ENCODE assay signal across 15 cellular contexts in the genomic region with DNA sequence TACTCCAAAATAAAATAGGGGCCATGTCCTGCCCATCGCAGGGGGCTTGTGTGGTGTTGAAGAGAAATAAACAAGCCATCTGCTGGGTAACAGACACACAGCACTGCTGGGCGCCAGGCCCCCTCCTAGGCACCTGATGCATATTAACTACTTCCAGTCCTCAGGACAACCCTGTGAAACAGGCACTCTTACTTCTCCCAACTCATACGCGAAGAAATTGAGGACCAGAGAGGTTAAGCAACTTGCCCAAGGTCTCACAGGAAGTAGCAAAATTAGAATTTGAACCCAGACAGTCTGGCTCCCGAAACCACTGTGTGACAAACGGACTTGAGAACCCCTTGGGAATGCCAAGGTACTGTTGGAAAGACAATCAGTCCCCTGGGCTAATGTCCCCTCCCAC. TPM values are rescaled to one million over a fixed set of nuclear protein-coding genes. Genes with fewer than 3 reads are reported as not detected.
DNase-seq lines count a peak whose midpoint lies in the region; ATAC-seq and TF ChIP-seq lines count a peak whose summit lies in the region.
"Had no signal": no experiment of that assay in that cellular context is flagged by ENCODE, and none has a peak within 500 bp of the region (broad histone marks: within the 10 kb centered on the region; RNA-seq: fewer than 3 reads in every experiment).

No MANE protein-coding gene starts in this region.

- no peaks in the 10 kb centered on the region for H3K9me3 ChIP-seq in NT2/D1 (ENCODE audit: insufficient read depth, low read length)
- H3K9me3 ChIP-seq: HAP-1, SJCRH30 had no signal

- H3K27ac Mint-ChIP-seq in glutamatergic neuron (ENCODE audit: unreplicated experiment) = peak overlapping the region; percentile 88

- H3K4me3 ChIP-seq in H7 (ENCODE audit: insufficient read depth, low read depth, low read length) (no peak overlapping the region), NT2/D1 (ENCODE audit: insufficient read length, low read depth) (no peak overlapping the region)
- H3K4me3 ChIP-seq: HAP-1, SJCRH30 had no signal

- ATAC-seq in HG03565 (IDR thresholded peaks at IDR 0.05; ENCODE audit: unreplicated experiment) = no peak
- ATAC-seq: CD8-positive, alpha-beta T cell had no signal

- H3K36me3 Mint-ChIP-seq in glutamatergic neuron (ENCODE audit: unreplicated experiment) = no peaks in the 10 kb centered on the region
- H3K36me3 Mint-ChIP-seq: CD8-positive, alpha-beta T cell had no signal

- peaks cover 12% of the 10 kb centered on the region for H3K9me3 Mint-ChIP-seq in glutamatergic neuron (ENCODE audit: unreplicated experiment)
- H3K9me3 Mint-ChIP-seq: CD8-positive, alpha-beta T cell had no signal

- H3K4me1 ChIP-seq in NT2/D1 (ENCODE audit: insufficient read depth, insufficient read length) = peaks cover 24% of the 10 kb centered on the region
- H3K4me1 ChIP-seq: HAP-1 had no signal

- H3K9ac ChIP-seq in NT2/D1 (ENCODE audit: insufficient read length, low read depth) = peak overlapping the region; percentile 46

- TF ChIP-seq CTCF in glutamatergic neuron (IDR thresholded peaks at IDR 0.05; ENCODE audit: partially characterized antibody, unreplicated experiment) = no peak

- DNase-seq in H7 = peak; percentile 29
- no peak for DNase-seq in NT2/D1 (ENCODE audit: low read depth, low spot score)
- DNase-seq in glutamatergic neuron = no peak
- no peak for DNase-seq in germinal center (ENCODE audit: low spot score)
- DNase-seq: C1 segment of cervical spinal cord; CD8-positive, alpha-beta T cell; NCI-H1105; NCI-H146; NCI-H2029 treated with DMSO at 0.1 percent for 48 hours; NCI-H345; NCI-H524; NCI-H82 had no signal

- H3K27me3 ChIP-seq in H7 (ENCODE audit: control insufficient read depth, insufficient read depth, low read length) (peaks cover 9% of the 10 kb centered on the region), NT2/D1 (ENCODE audit: insufficient read depth, insufficient read length) (peaks cover 18% of the 10 kb centered on the region)

- H3K27me3 Mint-ChIP-seq in glutamatergic neuron (ENCODE audit: unreplicated experiment) = peaks cover 8% of the 10 kb centered on the region

- no peak overlapping the region for H3K4me3 Mint-ChIP-seq in glutamatergic neuron (ENCODE audit: unreplicated experiment)
- H3K4me3 Mint-ChIP-seq: CD8-positive, alpha-beta T cell had no signal

- peaks cover 28% of the 10 kb centered on the region for H3K4me1 Mint-ChIP-seq in glutamatergic neuron (ENCODE audit: low read depth, unreplicated experiment)

- H3K36me3 ChIP-seq in H7 (replicated peaks; ENCODE audit: control insufficient read depth, insufficient read depth, low read length) (no peaks in the 10 kb centered on the region), NT2/D1 (ENCODE audit: insufficient read depth, insufficient read length, low read length) (no peaks in the 10 kb centered on the region)
- H3K36me3 ChIP-seq: HAP-1, SJCRH30 had no signal

RNA-seq across cellular contexts. Expression of a gene that starts 2.8 kb away (rescaled TPM):
- 1.3 and 4.1 TPM in 2 replicates for total RNA-seq in H7 (2014; rRNA removed; shearing (Covaris generic))
- total RNA-seq in glutamatergic neuron (ENCODE audit: unreplicated experiment) = 51.6 TPM

RNA-seq across cellular contexts. Expression of a gene that starts 22.7 kb away (rescaled TPM):
- total RNA-seq in H7 (2014; rRNA removed; shearing (Covaris generic)) = 4.4 and 8.2 TPM in 2 replicates
- 2.0 TPM for total RNA-seq in glutamatergic neuron (ENCODE audit: unreplicated experiment)

RNA-seq across cellular contexts. Expression of a gene that starts 25.7 kb away (rescaled TPM):
- total RNA-seq in H7 (2014; rRNA removed; shearing (Covaris generic)) = 13.6 and 14.2 TPM in 2 replicates
- 23.4 TPM for total RNA-seq in glutamatergic neuron (ENCODE audit: unreplicated experiment)

RNA-seq across cellular contexts. Expression of a gene that starts 50.1 kb away (rescaled TPM):
- total RNA-seq in H7 (2014; rRNA removed; shearing (Covaris generic)) = 4.1 and 5.0 TPM in 2 replicates
- total RNA-seq in glutamatergic neuron (ENCODE audit: unreplicated experiment) = 24.3 TPM

RNA-seq across cellular contexts. Expression of a gene that starts 58.8 kb away (rescaled TPM):
- 15.3 and 18.4 TPM in 2 replicates for total RNA-seq in H7 (2014; rRNA removed; shearing (Covaris generic))
- total RNA-seq in glutamatergic neuron (ENCODE audit: unreplicated experiment) = 5.1 TPM

Comparison
In these comparisons a context has a peak if more than half of its experiments do, and no peak if none do; other contexts are left out.
1. RNA of a gene that starts 2.8 kb away (total RNA-seq): 51.6 TPM in glutamatergic neuron (single experiment); 1.3 to 4.1 TPM in H7; every median in the first group is over 10 times any median in the second.